19 cellular contexts compared by ENCODE assay signal in the genomic region with DNA sequence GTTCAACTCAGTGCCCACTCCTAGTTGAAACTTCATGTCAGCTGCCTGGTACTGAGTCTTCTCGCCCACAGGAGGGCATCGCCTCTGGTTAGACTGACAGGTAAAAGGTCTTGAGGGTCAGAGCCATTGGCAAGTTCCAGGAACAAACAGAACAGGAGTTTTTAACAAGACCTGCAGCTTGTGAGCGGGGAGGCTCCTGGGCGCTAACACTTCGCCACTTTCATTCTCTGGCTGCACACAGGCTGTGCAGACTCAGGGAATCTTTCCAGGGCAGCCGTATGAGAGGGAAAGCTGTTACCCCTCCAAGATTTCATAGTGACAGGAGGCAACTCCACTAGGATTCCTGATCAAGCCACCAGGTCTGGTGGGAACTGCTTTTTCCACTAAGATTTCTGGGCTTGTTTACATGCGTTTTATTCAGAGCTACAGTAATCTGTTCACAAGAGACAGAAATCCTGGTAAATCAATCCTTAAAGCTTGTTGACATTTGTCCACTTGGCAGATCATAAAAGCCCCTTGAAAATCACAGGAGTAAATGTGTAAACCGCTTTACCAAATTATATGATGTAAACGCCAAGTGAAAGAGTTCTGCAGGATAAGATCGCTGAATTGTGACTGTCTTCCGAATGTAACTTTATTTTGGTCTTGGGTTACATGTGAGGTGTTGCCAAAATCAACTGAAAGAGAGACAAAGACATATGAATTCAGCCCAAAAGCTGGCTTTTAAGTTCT.
A peak's percentile ranks its signal among the peaks of the same experiment; 100 is the strongest.
DNase-seq lines count a peak whose midpoint lies in the region; ATAC-seq, FAIRE-seq and TF ChIP-seq lines count a peak whose summit lies in the region.
"Had no signal": no experiment of that assay in that cellular context is flagged by ENCODE, and none has a peak within 500 bp of the region (broad histone marks: within the 10 kb centered on the region; RNA-seq: fewer than 3 reads in every experiment).

No MANE protein-coding gene starts in this region.

- H3K9ac ChIP-seq in colonic mucosa (ENCODE audit: low read depth in 2 of 2, low read length in 2 of 2) (peak overlapping the region in 1 of 2 donors; percentile 52), smooth muscle cell (ENCODE audit: low read depth) (no peak overlapping the region)
- H3K9ac ChIP-seq: KMS-11 had no signal

- H3K9me3 ChIP-seq in colonic mucosa (no peaks in the 10 kb centered on the region), right lobe of liver (no peaks in the 10 kb centered on the region), smooth muscle cell (replicated peaks; ENCODE audit: low read depth) (no peaks in the 10 kb centered on the region), small intestine (ENCODE audit: control insufficient read depth, low read depth) (no peaks in the 10 kb centered on the region)
- H3K9me3 ChIP-seq: esophagus muscularis mucosa, lower lobe of right lung had no signal

- H3K27ac ChIP-seq in colonic mucosa (peak overlapping the region; percentile 57), right lobe of liver (peak overlapping the region in 2 of 3 donors; percentile 9 to 79), smooth muscle cell (ENCODE audit: low read depth) (no peak overlapping the region), small intestine (ENCODE audit: low read depth in 1 of 2, low read length in 1 of 2) (no peak overlapping the region)
- H3K27ac ChIP-seq: esophagus muscularis mucosa, HL-60, KMS-11, lower lobe of right lung, SK-N-MC had no signal

- no peaks in the 10 kb centered on the region for H3K79me2 ChIP-seq in smooth muscle cell (ENCODE audit: low read depth)

- peak overlapping the region; percentile 45 for H3K4me2 ChIP-seq in smooth muscle cell
- H3K4me2 ChIP-seq: KMS-11 had no signal

- TF ChIP-seq POLR2A in right lobe of liver (IDR thresholded peaks at IDR 0.05): no peak

- 26% methylated on average over 10 of the region's 11 CpGs for WGBS in right lobe of liver (ENCODE audit: insufficient coverage, low coverage, low lambda C conversion rate, missing lambda C conversion rate)
- WGBS in smooth muscle cell (ENCODE audit: low lambda C conversion rate): 55% methylated on average over 11 of the region's 11 CpGs
- 51 to 55% (median 52%) methylated on average over 11 of the region's 11 CpGs for WGBS in small intestine, 3 donors

- no peaks in the 10 kb centered on the region for H3K36me3 ChIP-seq in colonic mucosa
- H3K36me3 ChIP-seq in right lobe of liver: no peaks in the 10 kb centered on the region
- H3K36me3 ChIP-seq in smooth muscle cell (ENCODE audit: low read depth): no peaks in the 10 kb centered on the region
- H3K36me3 ChIP-seq in small intestine (ENCODE audit: control insufficient read depth in 2 of 2, insufficient read depth in 2 of 2, low read length in 2 of 2): no peaks in the 10 kb centered on the region
- H3K36me3 ChIP-seq: esophagus muscularis mucosa, lower lobe of right lung had no signal

- peak overlapping the region; percentile 94 for H2AFZ ChIP-seq in smooth muscle cell (ENCODE audit: low read depth)

- DNase-seq in DMS53 (lab: John Stamatoyannopoulos, UW): peak; percentile 1
- DNase-seq in DMS53 treated with DMSO at 0.1 percent for 48 hours (lab: John Stamatoyannopoulos, UW; ENCODE audit: unreplicated experiment): no peak
- DNase-seq in colonic mucosa: peak; percentile 36
- DNase-seq in right lobe of liver: peak; percentile 16 to 54 (median 48)
- DNase-seq in smooth muscle cell (lab: John Stamatoyannopoulos, UW; ENCODE audit: unreplicated experiment): no peak
- DNase-seq in small intestine: no peak
- no peak for DNase-seq in GDM1 (lab: John Stamatoyannopoulos, UW)
- DNase-seq: 8988T; activated CD4-positive, alpha-beta T cell treated with anti-CD3 and anti-CD28 coated beads, Interleukin-2, amount 50 U/mL, for 4 hours; activated T-cell treated with anti-CD3 and anti-CD28 coated beads, Interleukin-2, amount 50 U/mL, for 72 hours; CD4-positive, alpha-beta memory T cell; lower lobe of right lung; NCI-H146; NCI-H510A had no signal

- H3F3A ChIP-seq in smooth muscle cell (ENCODE audit: low read depth): no peaks in the 10 kb centered on the region

- H4K20me1 ChIP-seq in smooth muscle cell (ENCODE audit: low read depth): no peaks in the 10 kb centered on the region

- H3K4me1 ChIP-seq in colonic mucosa: peaks cover 3% of the 10 kb centered on the region
- H3K4me1 ChIP-seq in right lobe of liver: peaks cover 0 to 14% (median 0%) of the 10 kb centered on the region in 4 donors
- H3K4me1 ChIP-seq in smooth muscle cell (ENCODE audit: low read depth): no peaks in the 10 kb centered on the region
- no peaks in the 10 kb centered on the region for H3K4me1 ChIP-seq in small intestine (ENCODE audit: control insufficient read depth in 2 of 2, insufficient read depth in 1 of 2, low read depth in 1 of 2, low read length in 1 of 2)
- H3K4me1 ChIP-seq: esophagus muscularis mucosa, lower lobe of right lung had no signal

- intact Hi-C loops in colonic mucosa (cut with DNase I): no loop called here
- intact Hi-C loops in right lobe of liver (cut with DNase I): no loop called here

- H3K4me3 ChIP-seq in colonic mucosa (no peak overlapping the region), right lobe of liver (peak overlapping the region; percentile 4 to 47 (median 31)), smooth muscle cell (peak overlapping the region; percentile 32), small intestine (ENCODE audit: low read depth in 1 of 2, low read length in 2 of 2) (no peak overlapping the region)
- H3K4me3 ChIP-seq: lower lobe of right lung, SK-N-MC had no signal

- FAIRE-seq in small intestine (lab: Jason Lieb, UNC): no peak

- H3K27me3 ChIP-seq in colonic mucosa (no peaks in the 10 kb centered on the region), right lobe of liver (no peaks in the 10 kb centered on the region), smooth muscle cell (ENCODE audit: low read depth) (no peaks in the 10 kb centered on the region), small intestine (ENCODE audit: control insufficient read depth in 2 of 2, insufficient read depth in 2 of 2, low read length in 2 of 2) (no peaks in the 10 kb centered on the region)
- H3K27me3 ChIP-seq: esophagus muscularis mucosa had no signal

- ATAC-seq in right lobe of liver: peak; percentile 76 to 81 (median 78)
- no peak for ATAC-seq in HG03457 (IDR thresholded peaks at IDR 0.05; ENCODE audit: unreplicated experiment)
- ATAC-seq: activated T-cell treated with anti-CD3 and anti-CD28 coated beads, Interleukin-2, amount 50 U/mL, for 72 hours had no signal

- TF ChIP-seq CTCF in colonic mucosa (IDR thresholded peaks at IDR 0.05) (no peak), right lobe of liver (IDR thresholded peaks at IDR 0.05) (peak in 1 of 4 donors; percentile 19), smooth muscle cell (IDR thresholded peaks at IDR 0.05; ENCODE audit: borderline replicate concordance, insufficient read depth, poor library complexity, severe bottlenecking) (no peak)

Comparison
In these comparisons a context has a peak if more than half of its experiments do, and no peak if none do; other contexts are left out.
1. DNase-seq: peak in DMS53 (single experiment), colonic mucosa (single experiment) and right lobe of liver (3 of 3); none in DMS53 treated with DMSO at 0.1 percent for 48 hours (single experiment), smooth muscle cell (single experiment), small intestine (single experiment) and GDM1 (single experiment).
2. H3K27ac ChIP-seq: peak in colonic mucosa (single experiment) and right lobe of liver (2 of 3); none in smooth muscle cell (single experiment) and small intestine (0 of 2).
3. H3K4me3 ChIP-seq: peak in right lobe of liver (3 of 3) and smooth muscle cell (single experiment); none in colonic mucosa (single experiment) and small intestine (0 of 2).